ENCODE assay signal across 22 cellular contexts in the genomic region with DNA sequence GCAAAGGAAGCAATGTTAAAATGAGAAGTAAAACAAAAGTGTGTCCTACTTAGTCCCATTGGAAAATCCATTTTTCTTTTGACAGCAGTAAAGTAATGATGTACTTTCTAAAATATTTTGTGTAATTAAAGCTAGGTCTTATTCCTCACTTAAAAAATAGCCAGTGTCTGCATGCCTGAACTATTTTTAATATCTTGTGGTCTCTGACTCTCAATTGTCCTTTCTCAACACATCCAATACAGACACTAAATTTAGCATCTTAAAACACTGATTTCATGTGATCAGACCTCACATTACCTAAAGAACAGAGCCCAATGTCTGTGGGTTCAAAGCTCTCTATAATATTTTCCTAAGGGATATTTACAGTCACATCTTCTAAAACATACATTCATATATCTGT.
"Had no signal": no experiment of that assay in that cellular context is flagged by ENCODE, and none has a peak within 500 bp of the region (broad histone marks: within the 10 kb centered on the region; RNA-seq: fewer than 3 reads in every experiment).

No MANE protein-coding gene starts in this region.

- H3K4me3 Mint-ChIP-seq: naive thymus-derived CD8-positive, alpha-beta T cell; stimulated activated effector memory CD8-positive, alpha-beta T cell treated with anti-CD3 and anti-CD28 coated beads, Interleukin-12 subunit alpha, Interleukin-12 subunit beta, amount 100 ng/mL, for 72 hours had no signal

- H3K4me1 ChIP-seq: esophagus muscularis mucosa, tibial artery, upper lobe of left lung, uterus had no signal

- H3K27ac Mint-ChIP-seq: naive thymus-derived CD8-positive, alpha-beta T cell; stimulated activated effector memory CD8-positive, alpha-beta T cell treated with anti-CD3 and anti-CD28 coated beads, Interleukin-12 subunit alpha, Interleukin-12 subunit beta, amount 100 ng/mL, for 72 hours had no signal

- H3K27ac ChIP-seq: dorsolateral prefrontal cortex, epithelial cell of prostate, esophagus muscularis mucosa, hepatocyte, neutrophil, tibial artery, upper lobe of left lung, uterus had no signal

- H3K4me2 ChIP-seq: hepatocyte had no signal

- H3K27me3 ChIP-seq: dorsolateral prefrontal cortex, esophagus muscularis mucosa, hepatocyte, neutrophil, tibial artery, upper lobe of left lung, uterus had no signal

- DNase-seq: cortex of kidney; dorsolateral prefrontal cortex; effector CD8-positive, alpha-beta T cell; foreskin fibroblast; head of caudate nucleus; kidney; left colon; left ventricle myocardium superior; mesenchymal stem cell; naive thymus-derived CD8-positive, alpha-beta T cell; stimulated activated CD4-positive, alpha-beta T cell treated with anti-CD3 and anti-CD28 coated beads, Interleukin-4, amount 100 ng/mL, for 1 hour; stimulated activated CD8-positive, alpha-beta memory T cell treated with anti-CD3 and anti-CD28 coated beads, Interleukin-4, amount 100 ng/mL, for 48 hours; stimulated activated naive CD8-positive, alpha-beta T cell treated with anti-CD3 and anti-CD28 coated beads, Interleukin-15, Interleukin-2, amounts not matched to agents 100 U/mL and 50 U/mL, for 24 hours; tibial artery; upper lobe of left lung; uterus had no signal

- H3K9me3 ChIP-seq: esophagus muscularis mucosa, uterus had no signal

- H3K36me3 ChIP-seq: neutrophil, uterus had no signal

- H3K4me3 ChIP-seq: dorsolateral prefrontal cortex, esophagus muscularis mucosa, hepatocyte, lung, tibial artery, upper lobe of left lung, uterus had no signal

- H3K27me3 Mint-ChIP-seq: naive thymus-derived CD8-positive, alpha-beta T cell had no signal

- H2AFZ ChIP-seq: hepatocyte had no signal

- ATAC-seq: left colon; left ventricle myocardium superior; naive thymus-derived CD8-positive, alpha-beta T cell; stimulated activated effector memory CD8-positive, alpha-beta T cell treated with anti-CD3 and anti-CD28 coated beads, Interleukin-12 subunit alpha, Interleukin-12 subunit beta, amount 100 ng/mL, for 72 hours; stimulated activated naive CD8-positive, alpha-beta T cell treated with anti-CD3 and anti-CD28 coated beads, Interleukin-15, Interleukin-2, amounts not matched to agents 100 U/mL and 50 U/mL, for 24 hours had no signal

- H3K4me1 Mint-ChIP-seq: naive thymus-derived CD8-positive, alpha-beta T cell; stimulated activated effector memory CD8-positive, alpha-beta T cell treated with anti-CD3 and anti-CD28 coated beads, Interleukin-12 subunit alpha, Interleukin-12 subunit beta, amount 100 ng/mL, for 72 hours had no signal

- H3K79me2 ChIP-seq: hepatocyte had no signal
